ENCODE assay signal across 24 cellular contexts in genomic region chr17:79098282-79098867, GRCh38.
"Had no signal": no experiment of that assay in that cellular context is flagged by ENCODE, and none has a peak within 500 bp of the region (broad histone marks: within the 10 kb centered on the region; RNA-seq: fewer than 3 reads in every experiment).

No MANE protein-coding gene starts in this region.

- ATAC-seq: activated T-cell treated with anti-CD3 and anti-CD28 coated beads, Interleukin-2, amount 50 U/mL, for 4 hours; left lung; lower lobe of right lung; naive thymus-derived CD8-positive, alpha-beta T cell; right cardiac atrium had no signal

- H3K27ac Mint-ChIP-seq: activated CD4-positive, alpha-beta memory T cell treated with anti-CD3 and anti-CD28 coated beads for 36 hours; activated CD4-positive, alpha-beta T cell treated with anti-CD3 and anti-CD28 coated beads, Interleukin-2, amount 10 ng/mL, durations not matched to agents 24 days and 14 days; activated naive CD4-positive, alpha-beta T cell treated with anti-CD3 and anti-CD28 coated beads, Interleukin-2, amount 50 U/mL, for 24 hours; activated T-helper 2 cell treated with anti-CD3 and anti-CD28 coated beads, Interferon-gamma antibody, Interleukin-2, Interleukin-4, amounts not matched to agents 10 μg/mL and 5 μg/mL and 100 μg/mL, durations not matched to agents 14 hours and 24 hours and 36 hours; dendritic cell treated with granulocyte-macrophage colony-stimulating factor and Interleukin-4, amounts not matched to agents 40 ng/mL and 50 ng/mL, for 4 days; neural progenitor cell had no signal

- H3K4me3 ChIP-seq: left lung, lower lobe of right lung, neural progenitor cell, spleen, testis, uterus had no signal

- H3K9ac ChIP-seq: neural progenitor cell had no signal

- H3K27ac ChIP-seq: left lung, lower lobe of right lung, neural progenitor cell, spleen, testis, uterus, WERI-Rb-1 had no signal

- H3K4me3 Mint-ChIP-seq: activated CD4-positive, alpha-beta memory T cell treated with anti-CD3 and anti-CD28 coated beads for 36 hours; activated naive CD4-positive, alpha-beta T cell treated with anti-CD3 and anti-CD28 coated beads, Interleukin-2, amount 50 U/mL, for 24 hours; activated T-cell treated with anti-CD3 and anti-CD28 coated beads, Interleukin-2, amount 50 U/mL, for 4 hours; central memory CD8-positive, alpha-beta T cell; dendritic cell treated with granulocyte-macrophage colony-stimulating factor and Interleukin-4, amounts not matched to agents 40 ng/mL and 50 ng/mL, for 4 days; neural progenitor cell had no signal

- DNase-seq: activated CD4-positive, alpha-beta memory T cell treated with anti-CD3 and anti-CD28 coated beads for 36 hours; activated CD4-positive, alpha-beta T cell treated with anti-CD3 and anti-CD28 coated beads, Interleukin-2, amount 10 ng/mL, durations not matched to agents 24 days and 14 days; activated CD4-positive, CD25-positive, alpha-beta regulatory T cell treated with anti-CD3 and anti-CD28 coated beads, Interleukin-2, amount 50 U/mL, for 72 hours; activated CD8-positive, alpha-beta memory T cell treated with anti-CD3 and anti-CD28 coated beads, Interleukin-2, amount 50 U/mL, for 4 hours; activated T-cell treated with anti-CD3 and anti-CD28 coated beads, Interleukin-2, amount 50 U/mL, for 4 hours; anterior cingulate cortex; effector CD4-positive, alpha-beta T cell; left lung; lower lobe of right lung; mesenchymal stem cell; naive thymus-derived CD8-positive, alpha-beta T cell; right cardiac atrium; spleen; stimulated activated naive CD4-positive, alpha-beta T cell treated with Interleukin-2 at 50 U/mL for 16 hours; T1000; testis; trophoblast cell; uterus; WERI-Rb-1 had no signal

- H3K9me3 Mint-ChIP-seq: activated CD4-positive, alpha-beta memory T cell treated with anti-CD3 and anti-CD28 coated beads for 36 hours; activated CD4-positive, alpha-beta T cell treated with anti-CD3 and anti-CD28 coated beads, Interleukin-2, amount 10 ng/mL, durations not matched to agents 24 days and 14 days; activated naive CD4-positive, alpha-beta T cell treated with anti-CD3 and anti-CD28 coated beads, Interleukin-2, amount 50 U/mL, for 24 hours; activated T-cell treated with anti-CD3 and anti-CD28 coated beads, Interleukin-2, amount 50 U/mL, for 4 hours; activated T-helper 2 cell treated with anti-CD3 and anti-CD28 coated beads, Interferon-gamma antibody, Interleukin-2, Interleukin-4, amounts not matched to agents 10 μg/mL and 5 μg/mL and 100 μg/mL, durations not matched to agents 14 hours and 24 hours and 36 hours; central memory CD8-positive, alpha-beta T cell; dendritic cell treated with granulocyte-macrophage colony-stimulating factor and Interleukin-4, amounts not matched to agents 40 ng/mL and 50 ng/mL, for 4 days; naive thymus-derived CD8-positive, alpha-beta T cell; neural progenitor cell had no signal

- H3K4me1 ChIP-seq: left lung, lower lobe of right lung, testis, uterus had no signal

- H3K9me3 ChIP-seq: left lung, lower lobe of right lung, spleen, testis, uterus had no signal

- H3K27me3 ChIP-seq: testis, uterus had no signal

- H3K4me1 Mint-ChIP-seq: activated CD4-positive, alpha-beta T cell treated with anti-CD3 and anti-CD28 coated beads, Interleukin-2, amount 10 ng/mL, durations not matched to agents 24 days and 14 days had no signal

- H3K36me3 Mint-ChIP-seq: activated CD4-positive, alpha-beta memory T cell treated with anti-CD3 and anti-CD28 coated beads for 36 hours; activated naive CD4-positive, alpha-beta T cell treated with anti-CD3 and anti-CD28 coated beads, Interleukin-2, amount 50 U/mL, for 24 hours; neural progenitor cell had no signal

- H3K36me3 ChIP-seq: left lung, lower lobe of right lung, neural progenitor cell, spleen, uterus had no signal
